22 cellular contexts compared by ENCODE assay signal in the genomic region with DNA sequence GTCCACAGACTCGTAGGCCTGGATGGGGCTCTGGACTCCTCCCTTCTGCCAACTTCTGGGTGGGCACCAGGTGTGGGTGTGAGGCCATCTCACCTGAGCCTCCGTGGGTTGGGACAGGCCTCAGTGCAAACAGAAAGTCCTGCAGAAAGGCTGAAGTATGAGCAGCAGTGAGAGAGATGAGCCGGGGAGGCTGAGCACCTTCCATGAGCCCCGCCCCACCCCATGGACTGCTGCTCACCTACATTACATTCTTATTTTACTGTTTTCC. TPM values are rescaled to one million over a fixed set of nuclear protein-coding genes. Genes with fewer than 3 reads are reported as not detected.
A peak's percentile ranks its signal among the peaks of the same experiment; 100 is the strongest.
DNase-seq lines count a peak whose midpoint lies in the region; ATAC-seq, FAIRE-seq and TF ChIP-seq lines count a peak whose summit lies in the region.
"Had no signal": no experiment of that assay in that cellular context is flagged by ENCODE, and none has a peak within 500 bp of the region (broad histone marks: within the 10 kb centered on the region; RNA-seq: fewer than 3 reads in every experiment).

No MANE protein-coding gene starts in this region.

- peak overlapping the region in 9 of 11 experiments; percentile 68 to 87 (median 75); a peak in 16 of 22 replicates for H3K4me2 ChIP-seq in BLaER1 treated with 17β-estradiol and CSF1 and Interleukin-3, amounts not matched to agents 10 nM and 100 nM
- H3K4me2 ChIP-seq: PC-9 had no signal

- no peaks in the 10 kb centered on the region for H3K27me3 ChIP-seq in BLaER1 treated with 17β-estradiol and CSF1 and Interleukin-3, amounts not matched to agents 10 nM and 100 nM
- H3K27me3 ChIP-seq in RWPE2 (ENCODE audit: insufficient read depth, poor library complexity, severe bottlenecking) (no peaks in the 10 kb centered on the region), upper lobe of left lung (no peaks in the 10 kb centered on the region)

- 76 to 87% methylated on average over 4 of the region's 4 CpGs for WGBS in upper lobe of left lung, 2 donors

- no peak for TF ChIP-seq EP300 in upper lobe of left lung (IDR thresholded peaks at IDR 0.05)

- DNase-seq in RWPE2 (ENCODE audit: low spot score): no peak
- DNase-seq in endothelial cell (ENCODE audit: low spot score): no peak
- peak; percentile 72 for DNase-seq in osteocyte (ENCODE audit: extremely low spot score, unreplicated experiment)
- no peak for DNase-seq in activated T-cell treated with anti-CD3 and anti-CD28 coated beads, Interleukin-2, amount 50 U/mL, for 1 hour
- DNase-seq in upper lobe of left lung: no peak
- no peak for DNase-seq in frontal cortex (ENCODE audit: low spot score in 2 of 2)
- DNase-seq: Caco-2; CD4-positive, alpha-beta memory T cell; DMS 273 treated with DMSO at 0.1 percent for 48 hours; DMS79 treated with DMSO at 0.1 percent for 48 hours; H7; NCI-H1092; NCI-H1436; NCI-H1930; NCI-H510A; NCI-H748 treated with DMSO at 0.1 percent for 48 hours; PC-9; RPMI8226; SIG-M5 had no signal

- no peak for TF ChIP-seq POLR2A in upper lobe of left lung (IDR thresholded peaks at IDR 0.05)

- H3K36me3 ChIP-seq in BLaER1 treated with 17β-estradiol and CSF1 and Interleukin-3, amounts not matched to agents 10 nM and 100 nM: peaks cover 0 to 35% (median 23%) of the 10 kb centered on the region in 11 experiments; a peak in 11 of 22 replicates
- no peaks in the 10 kb centered on the region for H3K36me3 ChIP-seq in RWPE2 (ENCODE audit: low read depth)
- H3K36me3 ChIP-seq in upper lobe of left lung: no peaks in the 10 kb centered on the region

- H3K27ac ChIP-seq in BLaER1 treated with 17β-estradiol and CSF1 and Interleukin-3, amounts not matched to agents 10 nM and 100 nM: peak overlapping the region in 5 of 11 experiments; percentile 6 to 60 (median 52); a peak in 9 of 22 replicates
- peak overlapping the region; percentile 26 for H3K27ac ChIP-seq in RWPE2 (ENCODE audit: poor library complexity, severe bottlenecking)
- no peak overlapping the region for H3K27ac ChIP-seq in upper lobe of left lung
- H3K27ac ChIP-seq: PC-9 had no signal

- H3K4me3 Mint-ChIP-seq in endothelial cell (ENCODE audit: unreplicated experiment) (peak overlapping the region; percentile 37), osteocyte (ENCODE audit: unreplicated experiment) (no peak overlapping the region)
- H3K4me3 Mint-ChIP-seq: CD4-positive, alpha-beta memory T cell had no signal

- H3K36me3 Mint-ChIP-seq in endothelial cell (ENCODE audit: low read depth, unreplicated experiment) (peaks cover 6% of the 10 kb centered on the region), osteocyte (ENCODE audit: unreplicated experiment) (no peaks in the 10 kb centered on the region)
- H3K36me3 Mint-ChIP-seq: CD4-positive, alpha-beta memory T cell had no signal

- H3K9me3 Mint-ChIP-seq in endothelial cell (ENCODE audit: unreplicated experiment): no peaks in the 10 kb centered on the region
- no peaks in the 10 kb centered on the region for H3K9me3 Mint-ChIP-seq in osteocyte (ENCODE audit: unreplicated experiment)
- H3K9me3 Mint-ChIP-seq: CD4-positive, alpha-beta memory T cell had no signal

- H3K27me3 Mint-ChIP-seq in endothelial cell (ENCODE audit: unreplicated experiment) (peaks cover 4% of the 10 kb centered on the region), osteocyte (ENCODE audit: unreplicated experiment) (peaks cover 18% of the 10 kb centered on the region)
- H3K27me3 Mint-ChIP-seq: CD4-positive, alpha-beta memory T cell had no signal

- H3K27ac Mint-ChIP-seq in endothelial cell (ENCODE audit: unreplicated experiment): no peak overlapping the region
- H3K27ac Mint-ChIP-seq in osteocyte (ENCODE audit: unreplicated experiment): no peak overlapping the region

- H4K20me1 ChIP-seq in BLaER1 treated with 17β-estradiol and CSF1 and Interleukin-3, amounts not matched to agents 10 nM and 100 nM: peaks cover 0 to 96% (median 54%) of the 10 kb centered on the region in 11 experiments; a peak in 17 of 22 replicates

- H3K4me1 Mint-ChIP-seq in endothelial cell (ENCODE audit: unreplicated experiment) (no peaks in the 10 kb centered on the region), osteocyte (ENCODE audit: unreplicated experiment) (peaks cover 1% of the 10 kb centered on the region)
- H3K4me1 Mint-ChIP-seq: CD4-positive, alpha-beta memory T cell had no signal

- ATAC-seq in RWPE2 (ENCODE audit: low read depth): no peak
- ATAC-seq in upper lobe of left lung (ENCODE audit: low FRiP score in 2 of 2): no peak
- ATAC-seq: GM12878 had no signal

- no peak overlapping the region for H3K4me3 ChIP-seq in BLaER1 treated with 17β-estradiol and CSF1 and Interleukin-3, amounts not matched to agents 10 nM and 100 nM
- H3K4me3 ChIP-seq in RWPE2 (ENCODE audit: severe bottlenecking) (no peak overlapping the region), upper lobe of left lung (no peak overlapping the region)
- H3K4me3 ChIP-seq: GM12878, PC-9 had no signal

- no peak for TF ChIP-seq CTCF in RWPE2 (IDR thresholded peaks at IDR 0.05; ENCODE audit: poor library complexity, severe bottlenecking)
- no peak for TF ChIP-seq CTCF in endothelial cell (IDR thresholded peaks at IDR 0.05; ENCODE audit: unreplicated experiment)
- no peak for TF ChIP-seq CTCF in osteocyte (IDR thresholded peaks at IDR 0.05)
- no peak for TF ChIP-seq CTCF in upper lobe of left lung (IDR thresholded peaks at IDR 0.05)

- H3K9me3 ChIP-seq in BLaER1 treated with 17β-estradiol and CSF1 and Interleukin-3, amounts not matched to agents 10 nM and 100 nM (replicated peaks in 1 of 11): no peaks in the 10 kb centered on the region
- H3K9me3 ChIP-seq in RWPE2 (ENCODE audit: severe bottlenecking) (no peaks in the 10 kb centered on the region), upper lobe of left lung (no peaks in the 10 kb centered on the region)
- H3K9me3 ChIP-seq: Caco-2 had no signal

- H3K9ac ChIP-seq in BLaER1 treated with 17β-estradiol and CSF1 and Interleukin-3, amounts not matched to agents 10 nM and 100 nM: peak overlapping the region in 4 of 11 experiments; percentile 15 to 43 (median 30); a peak in 4 of 22 replicates

- FAIRE-seq in frontal cortex (lab: Jason Lieb, UNC): no peak
- FAIRE-seq: GM12878 had no signal

- peaks cover 22 to 95% (median 83%) of the 10 kb centered on the region in 10 experiments for H3K4me1 ChIP-seq in BLaER1 treated with 17β-estradiol and CSF1 and Interleukin-3, amounts not matched to agents 10 nM and 100 nM
- H3K4me1 ChIP-seq in RWPE2 (ENCODE audit: insufficient read depth, poor library complexity, severe bottlenecking): no peaks in the 10 kb centered on the region
- H3K4me1 ChIP-seq in upper lobe of left lung: no peaks in the 10 kb centered on the region
- H3K4me1 ChIP-seq: Caco-2 had no signal

RNA-seq across cellular contexts. Expression of a gene that starts 15.9 kb away (rescaled TPM):
- total RNA-seq in endothelial cell (ENCODE audit: unreplicated experiment) (34.1 TPM), osteocyte (18.7 and 20.4 TPM in 2 replicates), upper lobe of left lung (10 to 100 TPM; 19.5 to 26.6 (median 24.4) TPM), frontal cortex (60.7 TPM)
- total RNA-seq: LHCN-M2 had no signal
